16 cellular contexts compared by ENCODE assay signal in genomic region chr13:52852444-52852843, GRCh38. TPM values are rescaled to one million over a fixed set of nuclear protein-coding genes. Genes with fewer than 3 reads are reported as not detected.
DNase-seq lines count a peak whose midpoint lies in the region; ATAC-seq and TF ChIP-seq lines count a peak whose summit lies in the region.
"Had no signal": no experiment of that assay in that cellular context is flagged by ENCODE, and none has a peak within 500 bp of the region (broad histone marks: within the 10 kb centered on the region; RNA-seq: fewer than 3 reads in every experiment).

No MANE protein-coding gene starts in this region.

- no peak overlapping the region for H3K27ac ChIP-seq in mammary epithelial cell (ENCODE audit: insufficient read depth, low read depth, low read length)
- no peak overlapping the region for H3K27ac ChIP-seq in adrenal gland
- H3K27ac ChIP-seq: SJSA1 had no signal

- dilution Hi-C loops in mammary epithelial cell (cut with HindIII; ENCODE audit: low sequenced_read_pairs): no loop called here

- H3K4me3 ChIP-seq in mammary epithelial cell (replicated peaks in 1 of 3; ENCODE audit: insufficient read depth in 1 of 3, low read depth in 2 of 3, low read length in 3 of 3) (no peak overlapping the region), adrenal gland (no peak overlapping the region)

- H3K27me3 ChIP-seq in mammary epithelial cell (ENCODE audit: insufficient read depth, low read length) (peaks cover 37% of the 10 kb centered on the region), adrenal gland (peaks cover 48% of the 10 kb centered on the region)

- peaks cover 5% of the 10 kb centered on the region for H3K4me1 Mint-ChIP-seq in MCF 10A (ENCODE audit: insufficient read depth, unreplicated experiment)
- H3K4me1 Mint-ChIP-seq in chondrocyte (ENCODE audit: low read depth): peaks cover 21% of the 10 kb centered on the region
- peaks cover 20% of the 10 kb centered on the region for H3K4me1 Mint-ChIP-seq in type B pancreatic cell (ENCODE audit: unreplicated experiment)

- H3K27ac Mint-ChIP-seq in MCF 10A (ENCODE audit: low read depth, unreplicated experiment) (no peak overlapping the region), chondrocyte (ENCODE audit: unreplicated experiment) (no peak overlapping the region), type B pancreatic cell (no peak overlapping the region)

- H3K9ac ChIP-seq in mammary epithelial cell (ENCODE audit: insufficient read depth, low read length): no peak overlapping the region

- intact Hi-C loops in MCF 10A (cut with micrococcal nuclease) (no loop called here), mammary epithelial cell (cut with micrococcal nuclease) (loop anchor here (5.0 kb wide), 1 partner anchor 200 kb away; the partner anchor contains the start of gene SUGT1), adrenal gland (cut with DNase I) (no loop called here)

- 83% methylated on average over 2 of the region's 2 CpGs for WGBS in mammary epithelial cell (ENCODE audit: low coverage, missing lambda C conversion rate)
- WGBS in adrenal gland, 4 donors: 61 to 80% (median 73%) methylated on average over 2 of the region's 2 CpGs

- no TSS peak for BruUV-seq in MCF 10A (replicated peaks; lab: Mats Ljungman, UMichigan)
- no TSS peak for BruUV-seq in mammary epithelial cell (replicated peaks; lab: Mats Ljungman, UMichigan)

- POLR2A ChIA-PET in MCF 10A (lab: Yijun Ruan, JAX): interaction anchor here (0.7 kb wide), 1 partner anchor 172 kb away, joined by 3 read pairs; no protein-coding TSS in a partner anchor

- H3K36me3 Mint-ChIP-seq in MCF 10A (ENCODE audit: insufficient read depth, unreplicated experiment): no peaks in the 10 kb centered on the region
- peaks cover 2% of the 10 kb centered on the region for H3K36me3 Mint-ChIP-seq in chondrocyte (ENCODE audit: low read depth)
- no peaks in the 10 kb centered on the region for H3K36me3 Mint-ChIP-seq in type B pancreatic cell

- no peaks in the 10 kb centered on the region for H3K36me3 ChIP-seq in mammary epithelial cell (ENCODE audit: insufficient read depth, low read length)
- H3K36me3 ChIP-seq in adrenal gland (replicated peaks in 1 of 2): no peaks in the 10 kb centered on the region
- H3K36me3 ChIP-seq: SJSA1 had no signal

- H3K9me3 Mint-ChIP-seq in MCF 10A (ENCODE audit: unreplicated experiment) (no peaks in the 10 kb centered on the region), chondrocyte (ENCODE audit: low read depth) (peaks cover 2% of the 10 kb centered on the region), type B pancreatic cell (no peaks in the 10 kb centered on the region)

- no peak for ATAC-seq in GM19324 (IDR thresholded peaks at IDR 0.05; ENCODE audit: low FRiP score, unreplicated experiment)

- H3K4me1 ChIP-seq in mammary epithelial cell (ENCODE audit: insufficient read depth, low read length) (no peaks in the 10 kb centered on the region), adrenal gland (replicated peaks in 1 of 2) (peaks cover 0 to 15% of the 10 kb centered on the region in 2 donors)

- CTCF ChIA-PET in MCF 10A (lab: Yijun Ruan, JAX) (interaction anchor here (1.2 to 1.9 kb wide), 3 partner anchors 11 to 116 kb away, joined by 3 to 10 read pairs (median 7); no protein-coding TSS in a partner anchor), mammary epithelial cell (lab: Charles Lee; ENCODE audit: low non-redundant PET) (no interaction called here)

- in situ Hi-C loops in mammary epithelial cell (cut with MboI; ENCODE audit: low sequenced_read_pairs in 2 of 2): no loop called here

- TF ChIP-seq CTCF in MCF 10A (IDR thresholded peaks at IDR 0.05; ENCODE audit: unreplicated experiment): no peak
- no peak for TF ChIP-seq CTCF in mammary epithelial cell (conservative IDR thresholded peaks at IDR 0.05 in 1 of 2, IDR thresholded peaks at IDR 0.05 in 1 of 2; ENCODE audit: extremely low read depth in 1 of 2, insufficient read depth in 1 of 2, low read depth in 1 of 2, low read length in 2 of 2)
- no peak for TF ChIP-seq CTCF in chondrocyte (IDR thresholded peaks at IDR 0.05)
- no peak for TF ChIP-seq CTCF in type B pancreatic cell (conservative IDR thresholded peaks at IDR 0.05)
- TF ChIP-seq CTCF in adrenal gland (IDR thresholded peaks at IDR 0.05): no peak

- TF ChIP-seq POLR2A in adrenal gland (IDR thresholded peaks at IDR 0.05): no peak

- peaks cover 5% of the 10 kb centered on the region for H4K20me1 ChIP-seq in mammary epithelial cell (ENCODE audit: insufficient read depth, low read length)

- DNase-seq in MCF 10A (ENCODE audit: unreplicated experiment) (no peak), mammary epithelial cell (no peak), NCI-H2081 treated with DMSO at 0.1 percent for 48 hours (lab: John Stamatoyannopoulos, UW) (peak; percentile 65), chondrocyte (ENCODE audit: low spot score) (no peak), type B pancreatic cell (ENCODE audit: extremely low spot score, unreplicated experiment) (no peak), adrenal gland (no peak), KG1 (lab: John Stamatoyannopoulos, UW) (no peak)
- DNase-seq: activated CD4-positive, CD25-positive, alpha-beta regulatory T cell; activated T-cell treated with anti-CD3 and anti-CD28 coated beads for 4 hours; amygdala; Karpas-422; stimulated activated CD4-positive, alpha-beta T cell treated with anti-CD3 and anti-CD28 coated beads, Interleukin-2, amount 100 ng/mL, for 48 hours; stimulated activated naive B cell treated with anti-CD40 and anti-IgM and Interleukin-4, amounts not matched to agents 10 μg/mL and 1 μg/mL and 100 μg/mL, for 72 hours had no signal

- H2AFZ ChIP-seq in mammary epithelial cell (ENCODE audit: low read depth, low read length): no peak overlapping the region

- H3K9me3 ChIP-seq in mammary epithelial cell (replicated peaks; ENCODE audit: insufficient read depth, low read length) (peaks cover 5% of the 10 kb centered on the region), adrenal gland (replicated peaks in 1 of 3) (no peaks in the 10 kb centered on the region)

- H3K4me3 Mint-ChIP-seq in MCF 10A (ENCODE audit: unreplicated experiment): peak overlapping the region; percentile 81
- H3K4me3 Mint-ChIP-seq in chondrocyte (ENCODE audit: unreplicated experiment): peak overlapping the region; percentile 29
- peak overlapping the region; percentile 55 for H3K4me3 Mint-ChIP-seq in type B pancreatic cell

- H3K79me2 ChIP-seq in mammary epithelial cell (ENCODE audit: insufficient read depth, low read length): no peaks in the 10 kb centered on the region

- H3K27me3 Mint-ChIP-seq in MCF 10A (ENCODE audit: insufficient read depth, unreplicated experiment) (peaks cover 51% of the 10 kb centered on the region), chondrocyte (ENCODE audit: low read depth) (peaks cover 47% of the 10 kb centered on the region), type B pancreatic cell (peaks cover 73% of the 10 kb centered on the region)

- H3K4me2 ChIP-seq in mammary epithelial cell (ENCODE audit: insufficient read depth, low read depth, low read length): no peak overlapping the region

RNA-seq across cellular contexts. Expression of gene PCDH8, which starts 4.0 kb away (rescaled TPM):
- total RNA-seq in MCF 10A (2022) (not detected in 2 replicates), mammary epithelial cell (under 1 TPM in 1 of 2 donors, not detected in 1; under 0.01 TPM), chondrocyte (not detected in 3 replicates), type B pancreatic cell (ENCODE audit: low replicate concordance) (0.36 and 8.1 TPM in 2 replicates), adrenal gland (under 1 TPM in 2 of 8 donors, not detected in 6; 0.07 to 0.14 TPM)
- polyA plus RNA-seq in mammary epithelial cell (not detected), adrenal gland (not detected)
- polyA minus RNA-seq in mammary epithelial cell: not detected
- total RNA-seq: dermis microvascular lymphatic vessel endothelial cell, SJSA1 had no signal

Comparison
In these comparisons a context has a peak if more than half of its experiments do, and no peak if none do; other contexts are left out.
1. H3K4me3 Mint-ChIP-seq: peak in every context shown above with its lines; median percentile 81 in MCF 10A; 55 in type B pancreatic cell; 29 in chondrocyte.